Comparison of ENCODE assay signal across 38 cellular contexts in genomic region chr5:117633093-117633492, GRCh38.
"Had no signal": no experiment of that assay in that cellular context is flagged by ENCODE, and none has a peak within 500 bp of the region (broad histone marks: within the 10 kb centered on the region; RNA-seq: fewer than 3 reads in every experiment).

No MANE protein-coding gene starts in this region.

- H3K4me1 Mint-ChIP-seq: activated naive CD4-positive, alpha-beta T cell treated with anti-CD3 and anti-CD28 coated beads, Interleukin-2, amount 10 ng/mL, durations not matched to agents 7 days and 5 days; activated naive CD4-positive, alpha-beta T cell treated with anti-CD3 and anti-CD28 coated beads, Interleukin-2, amount 50 U/mL, for 24 hours; activated naive CD8-positive, alpha-beta T cell treated with anti-CD3 and anti-CD28 coated beads for 36 hours; activated naive CD8-positive, alpha-beta T cell treated with anti-CD3 and anti-CD28 coated beads, Interleukin-2, amount 10 ng/mL, durations not matched to agents 7 days and 5 days; activated naive CD8-positive, alpha-beta T cell treated with anti-CD3 and anti-CD28 coated beads, Interleukin-2, amount 50 U/mL, for 24 hours; activated T-helper 17 cell treated with anti-CD3 and anti-CD28 coated beads, Interleukin-2, amount 50 U/mL, for 72 hours; brain; central memory CD8-positive, alpha-beta T cell had no signal

- ATAC-seq: activated naive CD4-positive, alpha-beta T cell treated with anti-CD3 and anti-CD28 coated beads, Interleukin-2, amount 50 U/mL, for 72 hours; activated naive CD8-positive, alpha-beta T cell treated with anti-CD3 and anti-CD28 coated beads, Interleukin-2, amount 50 U/mL, for 24 hours; activated T-cell treated with anti-CD3 and anti-CD28 coated beads, Interleukin-2, amount 50 U/mL, for 4 hours; activated T-cell treated with anti-CD3 and anti-CD28 coated beads, Interleukin-2, amount 50 U/mL, for 72 hours; activated T-helper 17 cell treated with anti-CD3 and anti-CD28 coated beads, Interleukin-2, amount 50 U/mL, for 72 hours; body of pancreas had no signal

- H3K9me3 ChIP-seq: adrenal gland, body of pancreas had no signal

- H3K4me3 Mint-ChIP-seq: activated naive CD4-positive, alpha-beta T cell treated with anti-CD3 and anti-CD28 coated beads for 36 hours; activated naive CD4-positive, alpha-beta T cell treated with anti-CD3 and anti-CD28 coated beads, Interleukin-2, amount 10 ng/mL, durations not matched to agents 7 days and 5 days; activated naive CD4-positive, alpha-beta T cell treated with anti-CD3 and anti-CD28 coated beads, Interleukin-2, amount 50 U/mL, for 24 hours; activated naive CD8-positive, alpha-beta T cell; activated naive CD8-positive, alpha-beta T cell treated with anti-CD3 and anti-CD28 coated beads for 36 hours; activated naive CD8-positive, alpha-beta T cell treated with anti-CD3 and anti-CD28 coated beads, Interleukin-2, amount 10 ng/mL, durations not matched to agents 7 days and 5 days; activated naive CD8-positive, alpha-beta T cell treated with anti-CD3 and anti-CD28 coated beads, Interleukin-2, amount 50 U/mL, for 24 hours; activated T-cell treated with anti-CD3 and anti-CD28 coated beads, Interleukin-2, amount 50 U/mL, for 24 hours; activated T-cell treated with anti-CD3 and anti-CD28 coated beads, Interleukin-2, amount 50 U/mL, for 4 hours; activated T-cell treated with anti-CD3 and anti-CD28 coated beads, Interleukin-2, amount 50 U/mL, for 72 hours; activated T-helper 1 cell treated with anti-CD3 and anti-CD28 coated beads, Interleukin-12 subunit alpha, Interleukin-12 subunit beta, Interleukin-2, Interleukin-4 antibody, amounts not matched to agents 30 ng/mL and 10 ng/mL and 1 ng/mL, durations not matched to agents 14 hours and 24 hours and 36 hours; activated T-helper 17 cell treated with anti-CD3 and anti-CD28 coated beads, Interleukin-2, amount 50 U/mL, for 72 hours; brain; central memory CD8-positive, alpha-beta T cell had no signal

- H3K27ac ChIP-seq: adrenal gland, ascending aorta, body of pancreas, brain microvascular endothelial cell, breast epithelium, cardiac muscle cell had no signal

- DNase-seq: activated effector memory CD4-positive, alpha-beta T cell treated with anti-CD3 and anti-CD28 coated beads, Interleukin-2, amount 50 U/mL, for 16 hours; activated effector memory CD4-positive, alpha-beta T cell treated with Interleukin-2 at 50 U/mL for 16 hours; activated gamma-delta T cell; activated gamma-delta T cell treated with Interleukin-2 at 50 U/mL for 16 hours; activated naive CD4-positive, alpha-beta T cell; activated naive CD4-positive, alpha-beta T cell treated with anti-CD3 and anti-CD28 coated beads for 36 hours; activated naive CD4-positive, alpha-beta T cell treated with anti-CD3 and anti-CD28 coated beads, Interleukin-2, amount 10 ng/mL, durations not matched to agents 7 days and 5 days; activated naive CD4-positive, alpha-beta T cell treated with anti-CD3 and anti-CD28 coated beads, Interleukin-2, amount 50 U/mL, for 16 hours; activated naive CD4-positive, alpha-beta T cell treated with Interleukin-2 at 50 U/mL for 16 hours; activated naive CD8-positive, alpha-beta T cell treated with anti-CD3 and anti-CD28 coated beads for 36 hours; activated naive CD8-positive, alpha-beta T cell treated with anti-CD3 and anti-CD28 coated beads, Interleukin-2, amount 10 ng/mL, durations not matched to agents 7 days and 5 days; activated naive CD8-positive, alpha-beta T cell treated with anti-CD3 and anti-CD28 coated beads, Interleukin-2, amount 50 U/mL, for 24 hours; activated T-cell treated with anti-CD3 and anti-CD28 coated beads, Interleukin-2, amount 50 U/mL, for 1 hour; activated T-cell treated with anti-CD3 and anti-CD28 coated beads, Interleukin-2, amount 50 U/mL, for 24 hours; activated T-cell treated with anti-CD3 and anti-CD28 coated beads, Interleukin-2, amount 50 U/mL, for 4 hours; activated T-cell treated with anti-CD3 and anti-CD28 coated beads, Interleukin-2, amount 50 U/mL, for 48 hours; activated T-cell treated with anti-CD3 and anti-CD28 coated beads, Interleukin-2, amount 50 U/mL, for 72 hours; adrenal gland; amniotic stem cell; amygdala; anterior cingulate cortex; aorta; body of pancreas; brain microvascular endothelial cell; caudate nucleus; central memory CD4-positive, alpha-beta T cell; cerebellar nuclear complex had no signal

- H3K27ac Mint-ChIP-seq: activated naive CD4-positive, alpha-beta T cell treated with anti-CD3 and anti-CD28 coated beads for 36 hours; activated naive CD4-positive, alpha-beta T cell treated with anti-CD3 and anti-CD28 coated beads, Interleukin-2, amount 10 ng/mL, durations not matched to agents 7 days and 5 days; activated naive CD4-positive, alpha-beta T cell treated with anti-CD3 and anti-CD28 coated beads, Interleukin-2, amount 50 U/mL, for 24 hours; activated naive CD4-positive, alpha-beta T cell treated with anti-CD3 and anti-CD28 coated beads, Interleukin-2, amount 50 U/mL, for 72 hours; activated naive CD8-positive, alpha-beta T cell; activated naive CD8-positive, alpha-beta T cell treated with anti-CD3 and anti-CD28 coated beads for 36 hours; activated naive CD8-positive, alpha-beta T cell treated with anti-CD3 and anti-CD28 coated beads, Interleukin-2, amount 10 ng/mL, durations not matched to agents 7 days and 5 days; activated naive CD8-positive, alpha-beta T cell treated with anti-CD3 and anti-CD28 coated beads, Interleukin-2, amount 50 U/mL, for 24 hours; activated T-cell treated with anti-CD3 and anti-CD28 coated beads, Interleukin-2, amount 50 U/mL, for 24 hours; activated T-cell treated with anti-CD3 and anti-CD28 coated beads, Interleukin-2, amount 50 U/mL, for 72 hours; activated T-helper 1 cell treated with anti-CD3 and anti-CD28 coated beads, Interleukin-12 subunit alpha, Interleukin-12 subunit beta, Interleukin-2, Interleukin-4 antibody, amounts not matched to agents 30 ng/mL and 10 ng/mL and 1 ng/mL, durations not matched to agents 14 hours and 24 hours and 36 hours; activated T-helper 17 cell treated with anti-CD3 and anti-CD28 coated beads, Interleukin-2, amount 50 U/mL, for 72 hours; activated T-helper 2 cell treated with anti-CD3 and anti-CD28 coated beads, Interferon-gamma antibody, Interleukin-2, Interleukin-4, amounts not matched to agents 10 μg/mL and 5 μg/mL and 100 μg/mL, durations not matched to agents 14 hours and 24 hours and 36 hours; brain had no signal

- H3K36me3 ChIP-seq: adrenal gland, ascending aorta, brain microvascular endothelial cell, breast epithelium, cardiac muscle cell had no signal

- H3K27me3 Mint-ChIP-seq: activated naive CD4-positive, alpha-beta T cell treated with anti-CD3 and anti-CD28 coated beads, Interleukin-2, amount 10 ng/mL, durations not matched to agents 7 days and 5 days; activated naive CD4-positive, alpha-beta T cell treated with anti-CD3 and anti-CD28 coated beads, Interleukin-2, amount 50 U/mL, for 24 hours; activated naive CD8-positive, alpha-beta T cell; activated naive CD8-positive, alpha-beta T cell treated with anti-CD3 and anti-CD28 coated beads for 36 hours; activated naive CD8-positive, alpha-beta T cell treated with anti-CD3 and anti-CD28 coated beads, Interleukin-2, amount 10 ng/mL, durations not matched to agents 7 days and 5 days; activated naive CD8-positive, alpha-beta T cell treated with anti-CD3 and anti-CD28 coated beads, Interleukin-2, amount 50 U/mL, for 24 hours; activated T-cell treated with anti-CD3 and anti-CD28 coated beads, Interleukin-2, amount 50 U/mL, for 24 hours; activated T-helper 17 cell treated with anti-CD3 and anti-CD28 coated beads, Interleukin-2, amount 50 U/mL, for 72 hours; central memory CD8-positive, alpha-beta T cell had no signal

- H3K36me3 Mint-ChIP-seq: activated naive CD4-positive, alpha-beta T cell treated with anti-CD3 and anti-CD28 coated beads, Interleukin-2, amount 10 ng/mL, durations not matched to agents 7 days and 5 days; activated naive CD4-positive, alpha-beta T cell treated with anti-CD3 and anti-CD28 coated beads, Interleukin-2, amount 50 U/mL, for 24 hours; activated naive CD8-positive, alpha-beta T cell treated with anti-CD3 and anti-CD28 coated beads for 36 hours; activated naive CD8-positive, alpha-beta T cell treated with anti-CD3 and anti-CD28 coated beads, Interleukin-2, amount 10 ng/mL, durations not matched to agents 7 days and 5 days had no signal

- H3K27me3 ChIP-seq: adrenal gland, ascending aorta, body of pancreas, brain microvascular endothelial cell, breast epithelium, cardiac muscle cell had no signal

- H3K4me3 ChIP-seq: adrenal gland, ascending aorta, body of pancreas, breast epithelium, cardiac muscle cell had no signal

- H3K4me1 ChIP-seq: adrenal gland, ascending aorta, body of pancreas, breast epithelium had no signal
